17 cellular contexts compared by ENCODE assay signal in the genomic region with DNA sequence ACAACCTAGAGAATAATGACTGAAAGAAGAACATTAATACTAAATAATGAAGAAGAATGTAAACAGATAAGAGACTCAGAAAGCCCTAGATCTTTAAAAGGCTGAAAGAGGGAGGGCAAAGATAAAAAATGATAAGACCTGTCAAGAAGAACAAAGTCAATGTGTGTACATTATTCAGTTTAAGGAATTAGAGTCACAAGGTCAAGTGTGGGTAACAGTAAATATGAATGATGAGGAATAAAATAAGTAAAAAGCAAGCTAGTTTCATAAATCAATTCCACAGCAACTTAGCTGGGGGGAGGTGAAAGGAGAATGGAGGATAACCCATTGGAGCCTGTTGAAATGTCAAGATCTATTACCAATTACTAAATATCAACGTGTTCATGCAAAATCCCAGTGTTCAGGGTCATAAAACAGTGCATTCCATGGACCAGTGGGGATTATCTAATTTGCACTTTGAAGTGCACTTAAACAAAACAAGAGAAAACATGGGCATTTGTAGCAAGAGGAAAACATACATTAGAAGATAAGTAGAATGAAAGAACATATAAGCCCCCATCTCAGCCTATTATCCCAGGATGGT.
"Had no signal": no experiment of that assay in that cellular context is flagged by ENCODE, and none has a peak within 500 bp of the region (broad histone marks: within the 10 kb centered on the region; RNA-seq: fewer than 3 reads in every experiment).

No MANE protein-coding gene starts in this region.

- ATAC-seq: activated CD8-positive, alpha-beta T cell treated with anti-CD3 and anti-CD28 coated beads for 36 hours; left colon; stimulated activated naive CD8-positive, alpha-beta T cell treated with anti-CD3 and anti-CD28 coated beads, Interleukin-15, Interleukin-2, amounts not matched to agents 100 U/mL and 50 U/mL, for 24 hours; T-helper 17 cell; WTC11 had no signal

- H3K9ac ChIP-seq: parathyroid adenoma had no signal

- H3K27ac ChIP-seq: gastrocnemius medialis, heart right ventricle, parathyroid adenoma, skin epidermis had no signal

- H2AFZ ChIP-seq: parathyroid adenoma had no signal

- H3K36me3 ChIP-seq: gastrocnemius medialis, heart right ventricle had no signal

- H3K4me3 ChIP-seq: gastrocnemius medialis, heart right ventricle, skin epidermis had no signal

- H3K79me2 ChIP-seq: parathyroid adenoma had no signal

- H3K4me1 ChIP-seq: gastrocnemius medialis, parathyroid adenoma had no signal

- H3K9me3 ChIP-seq: gastrocnemius medialis, heart right ventricle had no signal

- DNase-seq: activated CD4-positive, alpha-beta T cell treated with anti-CD3 and anti-CD28 coated beads for 48 hours; activated CD8-positive, alpha-beta T cell treated with anti-CD3 and anti-CD28 coated beads for 36 hours; activated effector memory CD4-positive, alpha-beta T cell treated with Interleukin-2 at 50 U/mL for 16 hours; activated T-cell treated with anti-CD3 and anti-CD28 coated beads, Interleukin-2, amount 50 U/mL, for 4 hours; cerebellar nuclear complex; effector memory CD4-positive, alpha-beta T cell; gastrocnemius medialis; heart right ventricle; left colon; naive B cell; retina; stimulated activated naive CD8-positive, alpha-beta T cell treated with anti-CD3 and anti-CD28 coated beads, Interleukin-15, Interleukin-2, amounts not matched to agents 100 U/mL and 50 U/mL, for 24 hours; T-helper 17 cell; trophoblast cell had no signal

- H3K27me3 ChIP-seq: gastrocnemius medialis, heart right ventricle had no signal
